In genomic region chr15:31267161-31268107, GRCh38 we compare ENCODE assay signal across 10 cellular contexts. TPM values are rescaled to one million over a fixed set of nuclear protein-coding genes. Genes with fewer than 3 reads are reported as not detected.
DNase-seq lines count a peak whose midpoint lies in the region; ATAC-seq lines count a peak whose summit lies in the region.
"Had no signal": no experiment of that assay in that cellular context is flagged by ENCODE, and none has a peak within 500 bp of the region (broad histone marks: within the 10 kb centered on the region; RNA-seq: fewer than 3 reads in every experiment).

No MANE protein-coding gene starts in this region.

- H3K27me3 Mint-ChIP-seq in CD8-positive, alpha-beta memory T cell, result no peaks in the 10 kb centered on the region
- no peaks in the 10 kb centered on the region for H3K27me3 Mint-ChIP-seq in central memory CD8-positive, alpha-beta T cell

- CTCF ChIA-PET in CD8-positive, alpha-beta memory T cell (lab: Charles Lee), result interaction anchor here (0.8 to 2.5 kb wide), 9 partner anchors 11 to 222 kb away, joined by 3 to 13 read pairs (median 5); partner anchors contain the start of gene KLF13

- POLR2A ChIA-PET in CD8-positive, alpha-beta memory T cell (lab: Charles Lee), result interaction anchor here (1.0 to 5.3 kb wide), 4 partner anchors 52 to 100 kb away, joined by 3 to 44 read pairs (median 4); partner anchors contain the start of gene KLF13

- peak in 1 of 5 donors; percentile 42 for DNase-seq in CD8-positive, alpha-beta memory T cell
- DNase-seq in central memory CD8-positive, alpha-beta T cell (ENCODE audit: low spot score in 2 of 2), result peak in 1 of 2 donors; percentile 11
- DNase-seq in neuronal stem cell (ENCODE audit: low spot score), result no peak
- DNase-seq in medulla oblongata (ENCODE audit: extremely low spot score), result no peak
- DNase-seq in NCI-H128 (lab: John Stamatoyannopoulos, UW; ENCODE audit: unreplicated experiment), result no peak
- DNase-seq in NCI-H2196 treated with DMSO at 0.1 percent for 48 hours (lab: John Stamatoyannopoulos, UW; ENCODE audit: unreplicated experiment), result no peak

- H3K9ac ChIP-seq in neuronal stem cell (ENCODE audit: low read depth, low read length, poor library complexity), result peak overlapping the region; percentile 25

- peak overlapping the region; percentile 85 for H2BK12ac ChIP-seq in neuronal stem cell (ENCODE audit: low read length)

- H4K91ac ChIP-seq in neuronal stem cell (ENCODE audit: low read depth, low read length, poor library complexity), result peak overlapping the region; percentile 3

- peaks cover 57 to 86% (median 72%) of the 10 kb centered on the region in 3 donors for H3K4me1 Mint-ChIP-seq in CD8-positive, alpha-beta memory T cell
- H3K4me1 Mint-ChIP-seq in central memory CD8-positive, alpha-beta T cell, result peaks cover 65% of the 10 kb centered on the region

- peak overlapping the region; percentile 43 to 89 (median 64) for H3K4me3 Mint-ChIP-seq in CD8-positive, alpha-beta memory T cell
- H3K4me3 Mint-ChIP-seq in central memory CD8-positive, alpha-beta T cell, result peak overlapping the region; percentile 63

- peak overlapping the region; percentile 84 to 98 (median 92) for H3K27ac Mint-ChIP-seq in CD8-positive, alpha-beta memory T cell
- peak overlapping the region; percentile 93 for H3K27ac Mint-ChIP-seq in central memory CD8-positive, alpha-beta T cell (ENCODE audit: low read depth)

- H3K14ac ChIP-seq in neuronal stem cell (ENCODE audit: low read length), result peak overlapping the region; percentile 32

- no peaks in the 10 kb centered on the region for H3K36me3 Mint-ChIP-seq in CD8-positive, alpha-beta memory T cell
- H3K36me3 Mint-ChIP-seq in central memory CD8-positive, alpha-beta T cell (ENCODE audit: insufficient read depth), result peaks cover 5% of the 10 kb centered on the region

- no CpG with 5 or more reads among the region's 20 CpGs for WGBS in neuronal stem cell (ENCODE audit: extremely low coverage in 2 of 2, insufficient read length in 2 of 2, insufficient replicate concordance in 1 of 2), 2 donors

- peaks cover 69% of the 10 kb centered on the region for H3K4me1 ChIP-seq in CD8-positive, alpha-beta memory T cell (ENCODE audit: insufficient read depth, low read length)
- peaks cover 0 to 10% of the 10 kb centered on the region in 2 donors for H3K4me1 ChIP-seq in neuronal stem cell (ENCODE audit: control insufficient read depth in 2 of 2, insufficient read depth in 1 of 2, low read depth in 1 of 2, low read length in 2 of 2)

- ATAC-seq in central memory CD8-positive, alpha-beta T cell (replicated peaks; ENCODE audit: extremely low read depth, poor library complexity, severe bottlenecking), result no peak
- ATAC-seq in HG03025 (IDR thresholded peaks at IDR 0.05; ENCODE audit: low FRiP score, unreplicated experiment), result no peak
- ATAC-seq: esophagus mucosa had no signal

- H3K4me3 ChIP-seq in CD8-positive, alpha-beta memory T cell (ENCODE audit: low read length), result peak overlapping the region; percentile 46
- no peak overlapping the region for H3K4me3 ChIP-seq in neuronal stem cell (ENCODE audit: low read length in 2 of 2)
- H3K4me3 ChIP-seq: left lung had no signal

- H3K18ac ChIP-seq in neuronal stem cell (ENCODE audit: low read length), result peak overlapping the region; percentile 28

- peak overlapping the region; percentile 25 for H2BK5ac ChIP-seq in neuronal stem cell (ENCODE audit: low read length)

- H3K27ac ChIP-seq in CD8-positive, alpha-beta memory T cell (ENCODE audit: low read depth, low read length), result no peak overlapping the region
- H3K27ac ChIP-seq in KOPT-K1 (ENCODE audit: low read depth, low read length, poor library complexity, severe bottlenecking) (peak overlapping the region; percentile 87), neuronal stem cell (replicated peaks; ENCODE audit: low read length) (no peak overlapping the region)

- peaks cover 0 to 2% (median 0%) of the 10 kb centered on the region in 5 donors for H3K9me3 Mint-ChIP-seq in CD8-positive, alpha-beta memory T cell
- H3K9me3 Mint-ChIP-seq in central memory CD8-positive, alpha-beta T cell, result no peaks in the 10 kb centered on the region

- no peaks in the 10 kb centered on the region for H3K27me3 ChIP-seq in CD8-positive, alpha-beta memory T cell (ENCODE audit: insufficient read depth, low read length, poor library complexity, severe bottlenecking)
- peaks cover 0 to 15% (median 0%) of the 10 kb centered on the region in 3 experiments for H3K27me3 ChIP-seq in neuronal stem cell (ENCODE audit: control insufficient read depth in 3 of 3, insufficient read depth in 3 of 3, low read depth in 1 of 3, low read length in 3 of 3)
- H3K27me3 ChIP-seq: left lung had no signal

- H3K36me3 ChIP-seq in CD8-positive, alpha-beta memory T cell (ENCODE audit: insufficient read depth, low read length), result no peaks in the 10 kb centered on the region
- no peaks in the 10 kb centered on the region for H3K36me3 ChIP-seq in KOPT-K1 (ENCODE audit: insufficient read depth, low read length)
- no peaks in the 10 kb centered on the region for H3K36me3 ChIP-seq in neuronal stem cell (replicated peaks in 1 of 2; ENCODE audit: control insufficient read depth in 2 of 2, insufficient read depth in 2 of 2, low read length in 2 of 2)
- H3K36me3 ChIP-seq: left lung had no signal

- H3K4ac ChIP-seq in neuronal stem cell (ENCODE audit: low read length), result no peak overlapping the region

- H2AK5ac ChIP-seq in neuronal stem cell (ENCODE audit: low read depth, low read length), result peak overlapping the region; percentile 49

- H2AFZ ChIP-seq in neuronal stem cell (ENCODE audit: low read length), result no peak overlapping the region

- no peak overlapping the region for H4K8ac ChIP-seq in neuronal stem cell (ENCODE audit: low read depth, low read length)

- no peak overlapping the region for H2BK15ac ChIP-seq in neuronal stem cell (ENCODE audit: low read length)

- H3K23ac ChIP-seq in neuronal stem cell (ENCODE audit: low read depth, low read length, poor library complexity), result peak overlapping the region; percentile 5

- no peaks in the 10 kb centered on the region for H3K9me3 ChIP-seq in CD8-positive, alpha-beta memory T cell (ENCODE audit: low read length)
- H3K9me3 ChIP-seq in KOPT-K1 (ENCODE audit: insufficient read depth, low read length, poor library complexity, severe bottlenecking), result no peaks in the 10 kb centered on the region
- no peaks in the 10 kb centered on the region for H3K9me3 ChIP-seq in neuronal stem cell (replicated peaks in 1 of 2; ENCODE audit: control insufficient read depth in 2 of 2, insufficient read depth in 1 of 2, low read depth in 1 of 2, low read length in 2 of 2)
- H3K9me3 ChIP-seq: left lung had no signal

- H3K79me1 ChIP-seq in neuronal stem cell (ENCODE audit: low read depth, low read length), result no peaks in the 10 kb centered on the region

- no peak overlapping the region for H3K4me2 ChIP-seq in neuronal stem cell (ENCODE audit: insufficient read depth, low read length, poor library complexity, severe bottlenecking)

- no peak overlapping the region for H2BK120ac ChIP-seq in neuronal stem cell (ENCODE audit: low read depth, low read length)

RNA-seq across cellular contexts. Expression of gene KLF13, which starts 59.2 kb away (rescaled TPM):
- total RNA-seq in CD8-positive, alpha-beta memory T cell, result 100 to 1,000 TPM; 145 to 147 TPM
- 109 TPM for polyA plus RNA-seq in CD8-positive, alpha-beta memory T cell
- 42.9 TPM for polyA plus RNA-seq in neuronal stem cell (2013, experiment 1 of 2)
- polyA plus RNA-seq in neuronal stem cell (2013, experiment 2 of 2), result 42.1 TPM
